ENCODE assay signal across 1 cellular context in the genomic region with DNA sequence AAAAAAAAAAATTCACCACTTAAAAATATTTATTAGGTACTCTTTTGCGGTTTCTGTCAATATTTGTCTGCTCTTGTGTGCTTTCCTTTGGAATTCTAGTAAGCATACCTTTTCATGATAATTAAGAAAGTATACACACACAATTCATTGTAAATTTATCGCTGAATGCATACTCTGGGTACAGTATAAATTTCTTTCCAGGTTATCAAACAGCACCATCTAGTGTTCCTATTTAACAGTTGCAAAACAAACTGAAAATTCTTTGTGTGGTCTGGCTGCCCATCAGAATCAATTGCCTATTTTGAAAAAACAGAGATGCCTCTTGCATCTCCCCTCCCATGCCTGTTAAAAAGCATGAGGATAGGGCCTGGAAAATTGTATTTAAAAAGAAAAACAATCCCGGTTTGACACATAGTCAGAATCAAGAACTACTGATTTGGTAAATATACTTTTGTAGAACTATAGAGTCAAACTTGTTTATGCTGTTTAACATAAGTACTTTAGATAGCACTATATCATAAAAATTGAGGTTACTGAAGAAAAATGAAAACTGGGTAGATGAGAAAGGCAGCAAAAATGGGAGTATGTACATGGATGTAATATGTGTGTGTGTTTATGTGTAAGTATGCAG.
A peak's percentile ranks its signal among the peaks of the same experiment; 100 is the strongest.
TF ChIP-seq lines count a peak whose summit lies in the region.

No MANE protein-coding gene starts in this region.

TF ChIP-seq in GM12878, 131 proteins besides CTCF, POLR2A, EP300 and RAD21 (continued from another document):
- TF ChIP-seq, protein P1, sequence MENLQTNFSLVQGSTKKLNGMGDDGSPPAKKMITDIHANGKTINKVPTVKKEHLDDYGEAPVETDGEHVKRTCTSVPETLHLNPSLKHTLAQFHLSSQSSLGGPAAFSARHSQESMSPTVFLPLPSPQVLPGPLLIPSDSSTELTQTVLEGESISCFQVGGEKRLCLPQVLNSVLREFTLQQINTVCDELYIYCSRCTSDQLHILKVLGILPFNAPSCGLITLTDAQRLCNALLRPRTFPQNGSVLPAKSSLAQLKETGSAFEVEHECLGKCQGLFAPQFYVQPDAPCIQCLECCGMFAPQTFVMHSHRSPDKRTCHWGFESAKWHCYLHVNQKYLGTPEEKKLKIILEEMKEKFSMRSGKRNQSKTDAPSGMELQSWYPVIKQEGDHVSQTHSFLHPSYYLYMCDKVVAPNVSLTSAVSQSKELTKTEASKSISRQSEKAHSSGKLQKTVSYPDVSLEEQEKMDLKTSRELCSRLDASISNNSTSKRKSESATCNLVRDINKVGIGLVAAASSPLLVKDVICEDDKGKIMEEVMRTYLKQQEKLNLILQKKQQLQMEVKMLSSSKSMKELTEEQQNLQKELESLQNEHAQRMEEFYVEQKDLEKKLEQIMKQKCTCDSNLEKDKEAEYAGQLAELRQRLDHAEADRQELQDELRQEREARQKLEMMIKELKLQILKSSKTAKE (IDR thresholded peaks at IDR 0.05; ENCODE audit: low read depth, poor library complexity, severe bottlenecking): peak; percentile 17
- TF ChIP-seq SMC3 (IDR thresholded peaks at IDR 0.05; ENCODE audit: borderline replicate concordance, low read length): peak; percentile 79
